8 cellular contexts compared by ENCODE assay signal in genomic region chr12:6735448-6736191, GRCh38. TPM values are rescaled to one million over a fixed set of nuclear protein-coding genes. Genes with fewer than 3 reads are reported as not detected.
DNase-seq lines count a peak whose midpoint lies in the region; ATAC-seq and TF ChIP-seq lines count a peak whose summit lies in the region.

No MANE protein-coding gene starts in this region.

- H3K27ac Mint-ChIP-seq in CD8-positive, alpha-beta T cell: peak overlapping the region; percentile 64
- peak overlapping the region; percentile 53 for H3K27ac Mint-ChIP-seq in activated naive CD4-positive, alpha-beta T cell treated with anti-CD3 and anti-CD28 coated beads for 36 hours
- H3K27ac Mint-ChIP-seq in osteocyte (ENCODE audit: unreplicated experiment): peak overlapping the region; percentile 84

- H3K9me3 Mint-ChIP-seq in CD8-positive, alpha-beta T cell: no peaks in the 10 kb centered on the region
- no peaks in the 10 kb centered on the region for H3K9me3 Mint-ChIP-seq in activated naive CD4-positive, alpha-beta T cell treated with anti-CD3 and anti-CD28 coated beads for 36 hours
- H3K9me3 Mint-ChIP-seq in osteocyte (ENCODE audit: unreplicated experiment): no peaks in the 10 kb centered on the region

- no peak for ATAC-seq in CD8-positive, alpha-beta T cell
- ATAC-seq in HG02678 (IDR thresholded peaks at IDR 0.05; ENCODE audit: unreplicated experiment): no peak
- ATAC-seq in HG03565 (IDR thresholded peaks at IDR 0.05; ENCODE audit: unreplicated experiment): no peak

- no peak for TF ChIP-seq CTCF in CD8-positive, alpha-beta T cell (IDR thresholded peaks at IDR 0.05)
- TF ChIP-seq CTCF in HFF-Myc (IDR thresholded peaks at IDR 0.05; ENCODE audit: low read depth, low read length, missing control alignments) (peak; percentile 71), osteocyte (IDR thresholded peaks at IDR 0.05) (peak; percentile 80)

- no peaks in the 10 kb centered on the region for H3K4me1 ChIP-seq in CD8-positive, alpha-beta T cell (ENCODE audit: insufficient read depth, low read length)

- intact Hi-C loops in CD8-positive, alpha-beta T cell (cut with DNase I, micrococcal nuclease): loop anchor here in 1 of 2 experiments (1.0 kb wide), 3 partner anchors 18 to 90 kb away; partner anchors contain the start of gene MLF2
- intact Hi-C loops in activated naive CD4-positive, alpha-beta T cell treated with anti-CD3 and anti-CD28 coated beads for 36 hours (cut with micrococcal nuclease): loop anchor here (1.0 kb wide), 2 partner anchors 44 to 90 kb away; no protein-coding TSS in a partner anchor

- no peaks in the 10 kb centered on the region for H3K27me3 Mint-ChIP-seq in CD8-positive, alpha-beta T cell (ENCODE audit: low read depth)
- H3K27me3 Mint-ChIP-seq in activated naive CD4-positive, alpha-beta T cell treated with anti-CD3 and anti-CD28 coated beads for 36 hours (ENCODE audit: low read depth): no peaks in the 10 kb centered on the region
- no peaks in the 10 kb centered on the region for H3K27me3 Mint-ChIP-seq in osteocyte (ENCODE audit: unreplicated experiment)

- no peak overlapping the region for H3K27ac ChIP-seq in CD8-positive, alpha-beta T cell (ENCODE audit: low read depth, low read length)

- H3K4me1 Mint-ChIP-seq in CD8-positive, alpha-beta T cell (ENCODE audit: low read depth): no peaks in the 10 kb centered on the region
- peaks cover 6% of the 10 kb centered on the region for H3K4me1 Mint-ChIP-seq in activated naive CD4-positive, alpha-beta T cell treated with anti-CD3 and anti-CD28 coated beads for 36 hours (ENCODE audit: low read depth)
- H3K4me1 Mint-ChIP-seq in osteocyte (ENCODE audit: unreplicated experiment): peaks cover 13% of the 10 kb centered on the region

- H3K36me3 Mint-ChIP-seq in CD8-positive, alpha-beta T cell: peaks cover 34% of the 10 kb centered on the region
- H3K36me3 Mint-ChIP-seq in activated naive CD4-positive, alpha-beta T cell treated with anti-CD3 and anti-CD28 coated beads for 36 hours (ENCODE audit: low read depth): peaks cover 7% of the 10 kb centered on the region
- H3K36me3 Mint-ChIP-seq in osteocyte (ENCODE audit: unreplicated experiment): peaks cover 12% of the 10 kb centered on the region

- no peaks in the 10 kb centered on the region for H3K27me3 ChIP-seq in CD8-positive, alpha-beta T cell (ENCODE audit: insufficient read depth, low read length)

- no peaks in the 10 kb centered on the region for H3K9me3 ChIP-seq in CD8-positive, alpha-beta T cell (ENCODE audit: low read length)

- CTCF ChIA-PET in CD8-positive, alpha-beta T cell (lab: Charles Lee): interaction anchor here (0.9 to 1.7 kb wide), 5 partner anchors 18 to 101 kb away, joined by 3 to 6 read pairs (median 3); partner anchors contain the start of gene PTMS
- CTCF ChIA-PET in activated naive CD4-positive, alpha-beta T cell treated with anti-CD3 and anti-CD28 coated beads for 36 hours (lab: Charles Lee): interaction anchor here (1.1 to 2.7 kb wide), 4 partner anchors 17 to 95 kb away, joined by 3 to 11 read pairs (median 4); partner anchors contain the start of gene MLF2

- POLR2A ChIA-PET in CD8-positive, alpha-beta T cell (lab: Charles Lee): interaction anchor here (0.6 kb wide), 1 partner anchor 290 kb away, joined by 3 read pairs; no protein-coding TSS in a partner anchor

- peaks cover 8% of the 10 kb centered on the region for H3K36me3 ChIP-seq in CD8-positive, alpha-beta T cell (ENCODE audit: insufficient read depth, low read length)

- peak in 5 of 7 experiments; percentile 26 to 56 (median 32) for DNase-seq in CD8-positive, alpha-beta T cell
- no peak for DNase-seq in HFF-Myc (ENCODE audit: extremely low read depth, low read depth)
- DNase-seq in NOMO-1 treated with dmso at 0.1 percent for 144 hours (lab: John Stamatoyannopoulos, UW; ENCODE audit: unreplicated experiment): peak; percentile 12
- DNase-seq in activated naive CD4-positive, alpha-beta T cell treated with anti-CD3 and anti-CD28 coated beads for 36 hours: peak; percentile 72
- peak; percentile 47 for DNase-seq in globus pallidus (ENCODE audit: low spot score)
- DNase-seq in osteocyte (ENCODE audit: extremely low spot score, unreplicated experiment): no peak

- no peak overlapping the region for H3K4me3 Mint-ChIP-seq in CD8-positive, alpha-beta T cell
- no peak overlapping the region for H3K4me3 Mint-ChIP-seq in activated naive CD4-positive, alpha-beta T cell treated with anti-CD3 and anti-CD28 coated beads for 36 hours
- H3K4me3 Mint-ChIP-seq in osteocyte (ENCODE audit: unreplicated experiment): no peak overlapping the region

- no peak overlapping the region for H3K4me3 ChIP-seq in CD8-positive, alpha-beta T cell (ENCODE audit: low read depth, low read length)
- H3K4me3 ChIP-seq in HFF-Myc (replicated peaks; ENCODE audit: low read depth, low read length): no peak overlapping the region

RNA-seq across cellular contexts. Expression of gene COPS7A, which starts 11.8 kb away (rescaled TPM):
- total RNA-seq in CD8-positive, alpha-beta T cell: 10 to 100 TPM; 11.0 to 11.1 TPM
- 10 to 100 TPM; 43.0 to 47.8 TPM for total RNA-seq in activated naive CD4-positive, alpha-beta T cell treated with anti-CD3 and anti-CD28 coated beads for 36 hours
- 61.4 and 73.0 TPM in 2 replicates for total RNA-seq in osteocyte

RNA-seq across cellular contexts. Expression of gene MLF2, which starts 17.3 kb away (rescaled TPM):
- total RNA-seq in CD8-positive, alpha-beta T cell: 100 to 1,000 TPM; 106 to 111 TPM
- 100 to 1,000 TPM; 140 to 143 TPM for total RNA-seq in activated naive CD4-positive, alpha-beta T cell treated with anti-CD3 and anti-CD28 coated beads for 36 hours
- total RNA-seq in osteocyte: 141 and 162 TPM in 2 replicates

RNA-seq across cellular contexts. Expression of gene PTMS, which starts 30.5 kb away (rescaled TPM):
- 1 to 10 TPM; 4.7 to 5.2 TPM for total RNA-seq in CD8-positive, alpha-beta T cell
- total RNA-seq in activated naive CD4-positive, alpha-beta T cell treated with anti-CD3 and anti-CD28 coated beads for 36 hours: 10 to 100 TPM; 35.1 to 44.2 TPM
- 501 and 554 TPM in 2 replicates for total RNA-seq in osteocyte

RNA-seq across cellular contexts. Expression of gene PIANP, which starts 35.0 kb away (rescaled TPM):
- under 1 TPM; 0.17 to 0.52 TPM for total RNA-seq in CD8-positive, alpha-beta T cell
- under 1 TPM; 0.21 to 0.27 TPM for total RNA-seq in activated naive CD4-positive, alpha-beta T cell treated with anti-CD3 and anti-CD28 coated beads for 36 hours
- 3.9 and 5.2 TPM in 2 replicates for total RNA-seq in osteocyte

RNA-seq across cellular contexts. Expression of gene LAG3, which starts 36.7 kb away (rescaled TPM):
- total RNA-seq in CD8-positive, alpha-beta T cell: 1 to 10 TPM; 8.5 to 9.3 TPM
- 10 to 100 TPM; 22.8 to 25.1 TPM for total RNA-seq in activated naive CD4-positive, alpha-beta T cell treated with anti-CD3 and anti-CD28 coated beads for 36 hours
- total RNA-seq in osteocyte: 1.1 and 2.5 TPM in 2 replicates

Comparison
In these comparisons a context has a peak if more than half of its experiments do, and no peak if none do; other contexts are left out.
1. DNase-seq: peak in CD8-positive, alpha-beta T cell (5 of 7), NOMO-1 treated with dmso at 0.1 percent for 144 hours (single experiment), activated naive CD4-positive, alpha-beta T cell treated with anti-CD3 and anti-CD28 coated beads for 36 hours (single experiment) and globus pallidus (single experiment); none in HFF-Myc (single experiment) and osteocyte (single experiment).
2. RNA of gene PTMS, which starts 30.5 kb away (total RNA-seq): 501 to 554 TPM in osteocyte; 35.1 to 44.2 TPM in activated naive CD4-positive, alpha-beta T cell treated with anti-CD3 and anti-CD28 coated beads for 36 hours and 4.7 to 5.2 TPM in CD8-positive, alpha-beta T cell; every median in the first group is over 10 times any median in the second.
3. Peak in every context shown above with its lines, with median percentiles within 50 percentile points of each other: H3K27ac Mint-ChIP-seq.